In genomic region chr1:1470626-1471388, GRCh38 we compare ENCODE assay signal across 3 cellular contexts.
A peak's percentile ranks its signal among the peaks of the same experiment; 100 is the strongest.
TF ChIP-seq lines count a peak whose summit lies in the region.

No MANE protein-coding gene starts in this region.

TF ChIP-seq in HCT116, 20 proteins besides CTCF, POLR2A, EP300 and RAD21:
- TF ChIP-seq SIN3A (IDR thresholded peaks at IDR 0.05; ENCODE audit: low read depth) = no peak
- no peak for TF ChIP-seq ATF3 (IDR thresholded peaks at IDR 0.05)
- no peak for TF ChIP-seq SRF (IDR thresholded peaks at IDR 0.05; ENCODE audit: low read depth)
- TF ChIP-seq ELF1 (IDR thresholded peaks at IDR 0.05; ENCODE audit: borderline replicate concordance, low read depth) = no peak
- TF ChIP-seq CBX3 (IDR thresholded peaks at IDR 0.05; ENCODE audit: low read depth) = no peak
- no peak for TF ChIP-seq EZH2phosphoT487 (IDR thresholded peaks at IDR 0.05; ENCODE audit: borderline replicate concordance)
- TF ChIP-seq ZFX (IDR thresholded peaks at IDR 0.05) = no peak
- no peak for TF ChIP-seq SP1 (IDR thresholded peaks at IDR 0.05; ENCODE audit: low read depth)
- no peak for TF ChIP-seq EZH2 (IDR thresholded peaks at IDR 0.05)
- no peak for TF ChIP-seq EGR1 (IDR thresholded peaks at IDR 0.05; ENCODE audit: low read depth)
- TF ChIP-seq ZBTB33 (IDR thresholded peaks at IDR 0.05; ENCODE audit: extremely low read depth, insufficient replicate concordance, low read length) = no peak

TF ChIP-seq in HepG2, 621 proteins besides CTCF, POLR2A, EP300 and RAD21 (continues in another document):
- TF ChIP-seq PCBP1 (IDR thresholded peaks at IDR 0.05; ENCODE audit: borderline replicate concordance, low read depth, low read length) (no peak), ZBTB14 (CRISPR knock-in tag; IDR thresholded peaks at IDR 0.05) (no peak), REPIN1 (CRISPR knock-in tag; IDR thresholded peaks at IDR 0.05; ENCODE audit: borderline replicate concordance, low read depth) (0 out of 2 replicates have a peak, but pooled peaks have one; percentile 4), SRY (CRISPR knock-in tag; IDR thresholded peaks at IDR 0.05) (no peak), ZNF512 (CRISPR knock-in tag; IDR thresholded peaks at IDR 0.05) (no peak), ZFP41 (CRISPR knock-in tag; IDR thresholded peaks at IDR 0.05; ENCODE audit: borderline replicate concordance) (no peak), ZMYM4 (CRISPR knock-in tag; IDR thresholded peaks at IDR 0.05) (no peak), ZNF550 (CRISPR knock-in tag; IDR thresholded peaks at IDR 0.05; ENCODE audit: borderline replicate concordance) (no peak), NRL (CRISPR knock-in tag; IDR thresholded peaks at IDR 0.05; ENCODE audit: borderline replicate concordance) (no peak), BRCA1 (CRISPR knock-in tag; IDR thresholded peaks at IDR 0.05) (0 out of 2 replicates have a peak, but pooled peaks have one; percentile 28), ZNF296 (CRISPR knock-in tag; conservative IDR thresholded peaks at IDR 0.05) (no peak), TRIM22 (IDR thresholded peaks at IDR 0.05) (no peak), ERF (CRISPR knock-in tag; IDR thresholded peaks at IDR 0.05) (no peak), CEBPB (IDR thresholded peaks at IDR 0.05; ENCODE audit: borderline replicate concordance, low read depth, low read length) (no peak), ZFP90 (CRISPR knock-in tag; IDR thresholded peaks at IDR 0.05; ENCODE audit: borderline replicate concordance) (no peak), REST (IDR thresholded peaks at IDR 0.05; ENCODE audit: borderline replicate concordance in 1 of 2, low read depth in 1 of 2, low read length in 2 of 2) (no peak), GTF3A (CRISPR knock-in tag; conservative IDR thresholded peaks at IDR 0.05) (0 out of 2 replicates have a peak, but pooled peaks have one; percentile 19), SNAI1 (CRISPR knock-in tag; IDR thresholded peaks at IDR 0.05; ENCODE audit: borderline replicate concordance) (no peak)

TF ChIP-seq in GM12891, 5 proteins besides CTCF, POLR2A, EP300 and RAD21:
- TF ChIP-seq PAX5 (IDR thresholded peaks at IDR 0.05; ENCODE audit: insufficient read depth, low read length, severe bottlenecking) = no peak
- no peak for TF ChIP-seq SPI1 (IDR thresholded peaks at IDR 0.05; ENCODE audit: low read depth, low read length)
- TF ChIP-seq TAF1 (IDR thresholded peaks at IDR 0.05; ENCODE audit: low read depth, low read length) = no peak
- no peak for TF ChIP-seq POU2F2 (IDR thresholded peaks at IDR 0.05; ENCODE audit: low read depth, low read length)
- no peak for TF ChIP-seq POLR2AphosphoS5 (IDR thresholded peaks at IDR 0.05; ENCODE audit: low read depth, low read length)
